Comparison of ENCODE assay signal across 1 cellular context in the genomic region with DNA sequence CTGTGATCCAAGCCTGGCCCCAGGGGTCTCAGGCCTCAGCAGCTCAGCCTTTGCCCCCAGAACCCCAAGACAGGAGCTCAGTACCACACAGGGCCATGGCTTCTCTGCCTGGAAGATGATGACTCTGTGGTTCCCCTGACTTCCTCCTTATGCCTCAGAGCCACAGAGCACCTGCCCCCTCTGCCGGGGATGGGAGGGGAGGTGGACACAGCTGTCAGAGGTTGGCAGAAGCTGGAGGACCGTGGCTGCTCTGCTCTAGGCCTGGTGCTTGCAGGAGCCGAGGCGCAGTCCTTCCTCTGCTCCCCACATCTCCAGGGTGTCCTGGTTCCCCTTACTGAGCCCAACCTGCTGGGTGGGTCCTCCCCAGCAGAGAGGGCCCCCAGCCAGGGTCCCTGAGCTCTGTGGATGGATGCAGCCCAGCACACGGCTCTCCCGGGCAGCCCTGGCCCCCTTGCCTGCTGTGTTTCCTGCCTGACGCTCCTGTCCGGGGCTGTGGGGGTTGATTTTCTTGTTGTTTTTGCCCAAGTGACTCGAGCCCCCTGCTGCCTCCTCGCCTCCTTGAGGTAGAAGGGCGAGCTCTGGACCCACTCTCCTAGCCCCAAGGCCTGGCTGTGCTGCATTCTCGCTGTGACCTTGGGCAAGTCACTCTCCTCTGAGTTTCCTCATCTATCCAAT.
TF ChIP-seq lines count a peak whose summit lies in the region.

No MANE protein-coding gene starts in this region.

TF ChIP-seq in GM12878, 131 proteins besides CTCF, POLR2A, EP300 and RAD21:
- TF ChIP-seq, protein P1, sequence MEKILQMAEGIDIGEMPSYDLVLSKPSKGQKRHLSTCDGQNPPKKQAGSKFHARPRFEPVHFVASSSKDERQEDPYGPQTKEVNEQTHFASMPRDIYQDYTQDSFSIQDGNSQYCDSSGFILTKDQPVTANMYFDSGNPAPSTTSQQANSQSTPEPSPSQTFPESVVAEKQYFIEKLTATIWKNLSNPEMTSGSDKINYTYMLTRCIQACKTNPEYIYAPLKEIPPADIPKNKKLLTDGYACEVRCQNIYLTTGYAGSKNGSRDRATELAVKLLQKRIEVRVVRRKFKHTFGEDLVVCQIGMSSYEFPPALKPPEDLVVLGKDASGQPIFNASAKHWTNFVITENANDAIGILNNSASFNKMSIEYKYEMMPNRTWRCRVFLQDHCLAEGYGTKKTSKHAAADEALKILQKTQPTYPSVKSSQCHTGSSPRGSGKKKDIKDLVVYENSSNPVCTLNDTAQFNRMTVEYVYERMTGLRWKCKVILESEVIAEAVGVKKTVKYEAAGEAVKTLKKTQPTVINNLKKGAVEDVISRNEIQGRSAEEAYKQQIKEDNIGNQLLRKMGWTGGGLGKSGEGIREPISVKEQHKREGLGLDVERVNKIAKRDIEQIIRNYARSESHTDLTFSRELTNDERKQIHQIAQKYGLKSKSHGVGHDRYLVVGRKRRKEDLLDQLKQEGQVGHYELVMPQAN (conservative IDR thresholded peaks at IDR 0.05), result no peak
- TF ChIP-seq, protein P2, sequence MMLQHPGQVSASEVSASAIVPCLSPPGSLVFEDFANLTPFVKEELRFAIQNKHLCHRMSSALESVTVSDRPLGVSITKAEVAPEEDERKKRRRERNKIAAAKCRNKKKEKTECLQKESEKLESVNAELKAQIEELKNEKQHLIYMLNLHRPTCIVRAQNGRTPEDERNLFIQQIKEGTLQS (IDR thresholded peaks at IDR 0.05; ENCODE audit: borderline replicate concordance, extremely low read depth, low read depth, low read length), result no peak
- TF ChIP-seq SPI1 (IDR thresholded peaks at IDR 0.05; ENCODE audit: borderline replicate concordance, insufficient read depth, low read depth, low read length), result peak; percentile 73; the same call in 1 of the 2 replicates
- no peak for TF ChIP-seq HCFC1 (IDR thresholded peaks at IDR 0.05; ENCODE audit: low read length)
- TF ChIP-seq RUNX3 (IDR thresholded peaks at IDR 0.05; ENCODE audit: low read length), result peak; percentile 25; the same call in 1 of the 2 replicates
- TF ChIP-seq NBN (IDR thresholded peaks at IDR 0.05), result no peak
- TF ChIP-seq, protein P3, sequence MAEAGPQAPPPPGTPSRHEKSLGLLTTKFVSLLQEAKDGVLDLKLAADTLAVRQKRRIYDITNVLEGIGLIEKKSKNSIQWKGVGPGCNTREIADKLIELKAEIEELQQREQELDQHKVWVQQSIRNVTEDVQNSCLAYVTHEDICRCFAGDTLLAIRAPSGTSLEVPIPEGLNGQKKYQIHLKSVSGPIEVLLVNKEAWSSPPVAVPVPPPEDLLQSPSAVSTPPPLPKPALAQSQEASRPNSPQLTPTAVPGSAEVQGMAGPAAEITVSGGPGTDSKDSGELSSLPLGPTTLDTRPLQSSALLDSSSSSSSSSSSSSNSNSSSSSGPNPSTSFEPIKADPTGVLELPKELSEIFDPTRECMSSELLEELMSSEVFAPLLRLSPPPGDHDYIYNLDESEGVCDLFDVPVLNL (IDR thresholded peaks at IDR 0.05; ENCODE audit: low read depth, low read length), result no peak
- no peak for TF ChIP-seq CBX3 (IDR thresholded peaks at IDR 0.05; ENCODE audit: borderline replicate concordance, low read depth)
- TF ChIP-seq KDM1A (IDR thresholded peaks at IDR 0.05; ENCODE audit: borderline replicate concordance), result no peak
- 0 out of 2 replicates have a peak, but pooled peaks have one; percentile 10 for TF ChIP-seq IKZF1 (conservative IDR thresholded peaks at IDR 0.05)
- no peak for TF ChIP-seq SRF (IDR thresholded peaks at IDR 0.05; ENCODE audit: low read depth in 2 of 2, low read length in 2 of 2)
- TF ChIP-seq KAT2A (conservative IDR thresholded peaks at IDR 0.05; ENCODE audit: control insufficient read depth, low read depth, low read length), result no peak
- peak; percentile 73 for TF ChIP-seq SMC3 (IDR thresholded peaks at IDR 0.05; ENCODE audit: borderline replicate concordance, low read length)
- 0 out of 2 replicates have a peak, but pooled peaks have one; percentile 20 for TF ChIP-seq CHD2 (IDR thresholded peaks at IDR 0.05; ENCODE audit: borderline replicate concordance, low read depth, low read length)
- TF ChIP-seq SMAD1 (IDR thresholded peaks at IDR 0.05; ENCODE audit: low read depth, partially characterized antibody), result no peak
- no peak for TF ChIP-seq HDAC2 (IDR thresholded peaks at IDR 0.05)
